20 cellular contexts compared by ENCODE assay signal in genomic region chr11:101082813-101083212, GRCh38. TPM values are rescaled to one million over a fixed set of nuclear protein-coding genes. Genes with fewer than 3 reads are reported as not detected.
DNase-seq lines count a peak whose midpoint lies in the region; FAIRE-seq and TF ChIP-seq lines count a peak whose summit lies in the region.
"Had no signal": no experiment of that assay in that cellular context is flagged by ENCODE, and none has a peak within 500 bp of the region (broad histone marks: within the 10 kb centered on the region; RNA-seq: fewer than 3 reads in every experiment).

No MANE protein-coding gene starts in this region.

- 0 out of 2 replicates have a peak overlapping the region, but pooled peaks have one; percentile 43 for H2BK12ac ChIP-seq in H1 (ENCODE audit: low read depth, low read length)

- intact Hi-C loops in kidney (cut with DNase I) (no loop called here), thyroid gland (cut with DNase I) (no loop called here)

- TF ChIP-seq EP300 in H1 (IDR thresholded peaks at IDR 0.05; ENCODE audit: borderline replicate concordance in 1 of 2, low read depth in 2 of 2, low read length in 2 of 2) = no peak

- DNase-seq in HAP-1 (ENCODE audit: low spot score in 2 of 2) (peak; percentile 53 to 57), H1 (ENCODE audit: low read depth in 1 of 2, low spot score in 2 of 2) (peak in 1 of 2 experiments; percentile 7), kidney (peak; percentile 43), T-helper 1 cell (no peak), NCI-H2029 treated with DMSO at 0.1 percent for 48 hours (lab: John Stamatoyannopoulos, UW) (no peak), thyroid gland (no peak)
- DNase-seq: ACHN; Caco-2; CD4-positive, alpha-beta T cell; DMS79 treated with DMSO at 0.1 percent for 48 hours; HFFc6; IMR-90 had no signal

- no peak overlapping the region for H4K5ac ChIP-seq in H1 (ENCODE audit: insufficient read length, low read depth, low read length)

- H2AFZ ChIP-seq in H1 (ENCODE audit: low read length) = no peak overlapping the region

- H4K8ac ChIP-seq in H1 (ENCODE audit: extremely low read depth, insufficient read depth, low read length) = no peak overlapping the region

- no peaks in the 10 kb centered on the region for H3K79me1 ChIP-seq in H1 (ENCODE audit: low read depth, low read length)

- no peak overlapping the region for H4K91ac ChIP-seq in H1 (replicated peaks; ENCODE audit: insufficient read length, low read length)

- in situ Hi-C loops in HAP-1 (cut with MboI; ENCODE audit: low sequenced_read_pairs) = no loop called here

- H3K27ac ChIP-seq in H1 (ENCODE audit: low read depth, low read length) = no peak overlapping the region
- no peak overlapping the region for H3K27ac ChIP-seq in kidney (ENCODE audit: low read depth in 2 of 2, low read length in 2 of 2)
- H3K27ac ChIP-seq in thyroid gland = no peak overlapping the region
- H3K27ac ChIP-seq: C4-2B, HL-60 had no signal

- H3K56ac ChIP-seq in H1 (replicated peaks; ENCODE audit: insufficient read length, low read depth, low read length) = no peak overlapping the region

- H3K36me3 ChIP-seq in HAP-1 (replicated peaks) = no peaks in the 10 kb centered on the region
- H3K36me3 ChIP-seq in H1 (ENCODE audit: control insufficient read depth in 2 of 4, insufficient read depth in 4 of 4, low read length in 3 of 4) = no peaks in the 10 kb centered on the region; a peak in 1 of 8 replicates
- H3K36me3 ChIP-seq in kidney (ENCODE audit: control insufficient read depth in 1 of 2, insufficient read depth in 2 of 2, low read length in 2 of 2) = no peaks in the 10 kb centered on the region
- no peaks in the 10 kb centered on the region for H3K36me3 ChIP-seq in thyroid gland

- TF ChIP-seq POLR2A in H1 (IDR thresholded peaks at IDR 0.05; ENCODE audit: control extremely low read depth in 1 of 2, low read depth in 2 of 2, low read length in 2 of 2) (no peak), thyroid gland (IDR thresholded peaks at IDR 0.05) (no peak)

- peaks cover 4% of the 10 kb centered on the region for H3K4me1 ChIP-seq in HAP-1
- peaks cover 0 to 2% (median 0%) of the 10 kb centered on the region in 4 experiments; a peak in 1 of 7 replicates for H3K4me1 ChIP-seq in H1 (replicated peaks in 1 of 4; ENCODE audit: control insufficient read depth in 3 of 4, insufficient read depth in 4 of 4, low read length in 3 of 4)
- no peaks in the 10 kb centered on the region for H3K4me1 ChIP-seq in kidney (ENCODE audit: control insufficient read depth in 1 of 2, insufficient read depth in 1 of 2, low read depth in 1 of 2, low read length in 2 of 2)
- H3K4me1 ChIP-seq in thyroid gland = no peaks in the 10 kb centered on the region
- H3K4me1 ChIP-seq: Caco-2 had no signal

- POLR2A ChIA-PET in H1 (lab: Charles Lee; ENCODE audit: partially characterized antibody) = no interaction called here

- TF ChIP-seq CTCF in H1 (IDR thresholded peaks at IDR 0.05; ENCODE audit: control extremely low read depth in 1 of 3, insufficient read depth in 1 of 3, low read depth in 1 of 3, low read length in 3 of 3) (no peak), kidney (IDR thresholded peaks at IDR 0.05; ENCODE audit: borderline replicate concordance, extremely low read depth, insufficient read depth) (no peak), thyroid gland (IDR thresholded peaks at IDR 0.05) (no peak)

- H3K4me3 ChIP-seq in HAP-1 = no peak overlapping the region
- no peak overlapping the region; a peak in 1 of 8 replicates for H3K4me3 ChIP-seq in H1 (ENCODE audit: extremely low read depth in 1 of 4, insufficient read depth in 2 of 4, low read depth in 3 of 4, low read length in 4 of 4)
- H3K4me3 ChIP-seq in kidney (ENCODE audit: low read length in 2 of 2) = no peak overlapping the region
- no peak overlapping the region for H3K4me3 ChIP-seq in thyroid gland (replicated peaks in 1 of 3)
- H3K4me3 ChIP-seq: GM12878, K562 had no signal

- no peak overlapping the region for H2BK15ac ChIP-seq in H1 (ENCODE audit: low read length)

- H3K9me3 ChIP-seq in HAP-1 (0 out of 2 replicates have a peak, but pooled peaks cover 4% of the 10 kb centered on the region), H1 (ENCODE audit: insufficient read depth in 2 of 2, low read depth in 1 of 2, low read length in 1 of 2) (peaks cover 0 to 7% of the 10 kb centered on the region in 2 experiments; a peak in 3 of 4 replicates), kidney (ENCODE audit: control insufficient read depth in 1 of 2, low read length in 2 of 2) (no peaks in the 10 kb centered on the region), thyroid gland (no peaks in the 10 kb centered on the region)
- H3K9me3 ChIP-seq: Caco-2 had no signal

- H2BK5ac ChIP-seq in H1 (ENCODE audit: low read depth, low read length) = no peak overlapping the region; the same call in 1 of the 2 replicates

- no peak for FAIRE-seq in H1 (lab: Jason Lieb, UNC)
- FAIRE-seq in kidney (lab: Jason Lieb, UNC) = no peak
- FAIRE-seq: A204.1, D721Med, GM12878, K562 had no signal

- H3K23ac ChIP-seq in H1 (ENCODE audit: insufficient read length) = no peak overlapping the region

- CTCF ChIA-PET in H1 (lab: Charles Lee; ENCODE audit: partially characterized antibody) = interaction anchor here (1.1 to 1.4 kb wide), 3 partner anchors 9 to 31 kb away, joined by 3 read pairs; no protein-coding TSS in a partner anchor

- no peak for TF ChIP-seq RAD21 in H1 (IDR thresholded peaks at IDR 0.05 in 1 of 2, conservative IDR thresholded peaks at IDR 0.05 in 1 of 2; ENCODE audit: low read depth in 2 of 2, low read length in 2 of 2)

- no peak overlapping the region for H2AK5ac ChIP-seq in H1 (ENCODE audit: low read depth, low read length)

- no peak overlapping the region; the same call in 1 of the 2 replicates for H3K18ac ChIP-seq in H1 (ENCODE audit: extremely low read depth, low read length)

- no peak overlapping the region for H3K4me2 ChIP-seq in H1 (ENCODE audit: insufficient read depth in 1 of 2, low read depth in 2 of 2, low read length in 2 of 2)

- no peak overlapping the region for H2BK20ac ChIP-seq in H1 (ENCODE audit: low read length)

- no peak overlapping the region for H3K14ac ChIP-seq in H1 (ENCODE audit: insufficient read length)

- H3K9ac ChIP-seq in H1 (replicated peaks in 1 of 4; ENCODE audit: extremely low read depth in 1 of 4, low read depth in 3 of 4, low read length in 3 of 4) (no peak overlapping the region), kidney (ENCODE audit: low read length in 2 of 2) (no peak overlapping the region)

- no peaks in the 10 kb centered on the region for H3K23me2 ChIP-seq in H1 (ENCODE audit: low read depth, low read length)

- H3K27me3 ChIP-seq in HAP-1 (ENCODE audit: low read depth) (no peaks in the 10 kb centered on the region), H1 (replicated peaks in 1 of 4; ENCODE audit: control insufficient read depth in 3 of 4, extremely low read depth in 1 of 4, insufficient read depth in 3 of 4, low read length in 3 of 4) (no peaks in the 10 kb centered on the region), thyroid gland (no peaks in the 10 kb centered on the region)

- H4K20me1 ChIP-seq in H1 (replicated peaks in 1 of 2; ENCODE audit: control insufficient read depth in 1 of 2, insufficient read depth in 2 of 2, low read length in 2 of 2) = no peaks in the 10 kb centered on the region

- H2BK120ac ChIP-seq in H1 (replicated peaks; ENCODE audit: low read depth, low read length) = no peak overlapping the region

- H3K4ac ChIP-seq in H1 (replicated peaks; ENCODE audit: insufficient read length, low read depth, low read length) = no peak overlapping the region

- H3K79me2 ChIP-seq in H1 (ENCODE audit: control insufficient read depth in 1 of 2, insufficient read depth in 2 of 2, low read length in 2 of 2) = no peaks in the 10 kb centered on the region

TF ChIP-seq in H1, 55 proteins besides CTCF, POLR2A, EP300 and RAD21 (continues in another document):
- no peak for TF ChIP-seq SUZ12 (IDR thresholded peaks at IDR 0.05; ENCODE audit: low read length)
- TF ChIP-seq CTBP2 (IDR thresholded peaks at IDR 0.05; ENCODE audit: borderline replicate concordance, insufficient read depth, insufficient read length, low read length) = no peak
- TF ChIP-seq, protein P1, sequence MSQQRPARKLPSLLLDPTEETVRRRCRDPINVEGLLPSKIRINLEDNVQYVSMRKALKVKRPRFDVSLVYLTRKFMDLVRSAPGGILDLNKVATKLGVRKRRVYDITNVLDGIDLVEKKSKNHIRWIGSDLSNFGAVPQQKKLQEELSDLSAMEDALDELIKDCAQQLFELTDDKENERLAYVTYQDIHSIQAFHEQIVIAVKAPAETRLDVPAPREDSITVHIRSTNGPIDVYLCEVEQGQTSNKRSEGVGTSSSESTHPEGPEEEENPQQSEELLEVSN (IDR thresholded peaks at IDR 0.05) = no peak
- TF ChIP-seq BRCA1 (IDR thresholded peaks at IDR 0.05; ENCODE audit: low read depth, low read length) = no peak
- TF ChIP-seq GABPA (IDR thresholded peaks at IDR 0.05; ENCODE audit: borderline replicate concordance, insufficient read depth, low read length) = no peak
- TF ChIP-seq ATF2 (IDR thresholded peaks at IDR 0.05; ENCODE audit: low read length) = no peak
- no peak for TF ChIP-seq TEAD4 (IDR thresholded peaks at IDR 0.05; ENCODE audit: low read depth, low read length)
- TF ChIP-seq SIRT6 (IDR thresholded peaks at IDR 0.05; ENCODE audit: low read length) = no peak
- no peak for TF ChIP-seq JUN (IDR thresholded peaks at IDR 0.05; ENCODE audit: low read depth, low read length)

RNA-seq across cellular contexts. Expression of gene PGR, which starts 46.8 kb away (rescaled TPM):
- 0.19 and 0.35 TPM in 2 replicates for total RNA-seq in H1 (2021; fragmentation: NEBNext Ultra II Directional; extraction: Animal tissue kit (Norgen Biotek cat#: 25700))
- polyA plus RNA-seq in H1 (2011; rRNA removed) = 0.03 TPM in 2 replicates
- 0.06 TPM for polyA plus RNA-seq in H1 (2011; cell fraction: cytosol; rRNA removed)
- polyA plus RNA-seq in H1 (2011; cell fraction: nucleus; rRNA removed) = 0.03 TPM
- polyA plus RNA-seq in H1 (2012, experiment 1 of 2) = 0.13 to 0.52 TPM (median 0.35 TPM) in 3 of 4 replicates, not detected in the other
- polyA plus RNA-seq in H1 (2012, experiment 2 of 2) = not detected
- polyA plus RNA-seq in H1 (2013, experiment 1 of 2) = 0.04 TPM
- polyA plus RNA-seq in H1 (2013, experiment 2 of 2) = 0.04 TPM
- polyA minus RNA-seq in H1 (2011; rRNA and poly(A)+ RNA removed) = 0.05 and 0.16 TPM in 2 replicates
- polyA minus RNA-seq in H1 (2011; cell fraction: cytosol; rRNA and poly(A)+ RNA removed) = not detected
- polyA minus RNA-seq in H1 (2011; cell fraction: nucleus; rRNA and poly(A)+ RNA removed) = not detected
- 1.3 TPM for total RNA-seq in kidney
- polyA plus RNA-seq in kidney (ENCODE audit: insufficient read depth, low read depth, low replicate concordance) = 0.60 TPM
- 1 to 10 TPM in 3 of 4 donors, under 1 TPM in 1; 0.89 to 5.4 (median 3.1) TPM for total RNA-seq in thyroid gland
- total RNA-seq: Caco-2; CD4-positive, alpha-beta T cell; G401; GM12878; HFFc6 had no signal
- polyA plus RNA-seq: BJ, IMR-90 had no signal

Comparison
In these comparisons a context has a peak if more than half of its experiments do, and no peak if none do; other contexts are left out.
1. DNase-seq: peak in HAP-1 (2 of 2) and kidney (single experiment); none in T-helper 1 cell (0 of 5), NCI-H2029 treated with DMSO at 0.1 percent for 48 hours (single experiment) and thyroid gland (0 of 2).